ENCODE assay signal across 23 cellular contexts in the genomic region with DNA sequence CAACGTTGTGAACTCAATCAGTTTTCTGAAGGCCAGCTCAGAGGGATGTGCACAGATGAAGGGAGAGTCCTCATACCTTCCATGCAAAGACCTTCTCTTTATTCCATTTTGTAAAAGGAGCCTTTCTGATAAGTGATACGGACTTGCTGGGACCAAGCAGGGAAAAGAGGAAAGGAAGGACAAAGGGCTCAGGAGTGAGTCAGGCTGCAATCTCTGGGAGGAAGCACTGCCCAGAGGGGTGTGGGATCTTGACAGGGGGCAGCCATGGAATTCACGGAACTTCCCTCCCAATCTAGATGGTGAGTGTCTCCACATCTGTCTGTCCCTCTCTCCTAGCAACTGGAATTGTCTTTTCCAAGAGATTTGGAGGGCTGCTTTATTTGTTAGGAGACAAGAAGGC.
"Had no signal": no experiment of that assay in that cellular context is flagged by ENCODE, and none has a peak within 500 bp of the region (broad histone marks: within the 10 kb centered on the region; RNA-seq: fewer than 3 reads in every experiment).

No MANE protein-coding gene starts in this region.

- H3K27ac ChIP-seq: Peyer's patch, RWPE1, SJCRH30 had no signal

- H3K4me3 Mint-ChIP-seq: activated CD4-positive, alpha-beta T cell treated with anti-CD3 and anti-CD28 coated beads, Interleukin-2, amount 10 ng/mL, durations not matched to agents 24 days and 14 days; activated naive CD4-positive, alpha-beta T cell treated with anti-CD3 and anti-CD28 coated beads for 36 hours; activated naive CD8-positive, alpha-beta T cell; activated T-cell treated with anti-CD3 and anti-CD28 coated beads, Interleukin-2, amount 50 U/mL, for 4 hours; T-helper 2 cell treated with Interferon-gamma antibody and Interleukin-4, amounts not matched to agents 5 μg/mL and 100 μg/mL, for 36 hours had no signal

- H3K27me3 Mint-ChIP-seq: activated CD4-positive, alpha-beta T cell treated with anti-CD3 and anti-CD28 coated beads, Interleukin-2, amount 10 ng/mL, durations not matched to agents 24 days and 14 days; activated naive CD8-positive, alpha-beta T cell had no signal

- H3K36me3 Mint-ChIP-seq: activated naive CD8-positive, alpha-beta T cell had no signal

- H3K9me2 ChIP-seq: SK-N-SH had no signal

- DNase-seq: activated CD4-positive, alpha-beta T cell treated with anti-CD3 and anti-CD28 coated beads for 1 hour; activated CD4-positive, alpha-beta T cell treated with anti-CD3 and anti-CD28 coated beads, Interleukin-2, amount 10 ng/mL, durations not matched to agents 24 days and 14 days; activated CD4-positive, alpha-beta T cell treated with anti-CD3 and anti-CD28 coated beads, Interleukin-2, amount 50 U/mL, for 48 hours; activated effector memory CD4-positive, alpha-beta T cell treated with anti-CD3 and anti-CD28 coated beads, Interleukin-2, amount 50 U/mL, for 16 hours; activated naive CD4-positive, alpha-beta T cell treated with anti-CD3 and anti-CD28 coated beads for 36 hours; activated T-cell treated with anti-CD3 and anti-CD28 coated beads, Interleukin-2, amount 50 U/mL, for 4 hours; amygdala; cerebellar nuclear complex; NCI-H1048; NCI-H146; NCI-H187 treated with DMSO at 0.1 percent for 48 hours; NCI-H2081 treated with DMSO at 0.1 percent for 48 hours; NCI-H2227 treated with DMSO at 0.1 percent for 48 hours; NCI-H526; NCI-H774; OCI-M1; Peyer's patch; Right ventricle myocardium superior; SJCRH30; SK-N-SH had no signal

- H3K9me3 ChIP-seq: SJCRH30, SK-N-SH had no signal

- ATAC-seq: activated T-cell treated with anti-CD3 and anti-CD28 coated beads, Interleukin-2, amount 50 U/mL, for 4 hours had no signal

- H3K4me1 Mint-ChIP-seq: activated CD4-positive, alpha-beta T cell treated with anti-CD3 and anti-CD28 coated beads, Interleukin-2, amount 10 ng/mL, durations not matched to agents 24 days and 14 days had no signal

- H3K4me1 ChIP-seq: Peyer's patch, SJCRH30 had no signal

- H3K9me3 Mint-ChIP-seq: activated CD4-positive, alpha-beta T cell treated with anti-CD3 and anti-CD28 coated beads, Interleukin-2, amount 10 ng/mL, durations not matched to agents 24 days and 14 days; activated naive CD4-positive, alpha-beta T cell treated with anti-CD3 and anti-CD28 coated beads for 36 hours had no signal

- H3K4me2 ChIP-seq: SK-N-SH had no signal

- H3K27me3 ChIP-seq: Peyer's patch, SJCRH30 had no signal

- H3K27ac Mint-ChIP-seq: activated CD4-positive, alpha-beta T cell treated with anti-CD3 and anti-CD28 coated beads, Interleukin-2, amount 10 ng/mL, durations not matched to agents 24 days and 14 days; activated naive CD4-positive, alpha-beta T cell treated with anti-CD3 and anti-CD28 coated beads for 36 hours; activated naive CD8-positive, alpha-beta T cell; T-helper 2 cell treated with Interferon-gamma antibody and Interleukin-4, amounts not matched to agents 5 μg/mL and 100 μg/mL, for 36 hours had no signal

- H3K36me3 ChIP-seq: Peyer's patch, SJCRH30 had no signal

- H3K4me3 ChIP-seq: Peyer's patch, SJCRH30 had no signal

- H3K9ac ChIP-seq: SK-N-SH had no signal
